ENCODE assay signal across 8 cellular contexts in genomic region chr6:63635563-63636515, GRCh38. TPM values are rescaled to one million over a fixed set of nuclear protein-coding genes. Genes with fewer than 3 reads are reported as not detected.
DNase-seq lines count a peak whose midpoint lies in the region; ATAC-seq and TF ChIP-seq lines count a peak whose summit lies in the region.

TSS of gene PHF3 (plus strand) at chr6:63635802. CDS start at chr6:63646552, 10,750 bp downstream.

- H3K4me1 ChIP-seq in naive thymus-derived CD4-positive, alpha-beta T cell (ENCODE audit: control insufficient read depth in 2 of 2, insufficient read depth in 2 of 2, low read length in 2 of 2): peaks cover 27 to 33% of the 10 kb centered on the region in 2 donors

- TF ChIP-seq CTCF in LNCaP clone FGC (IDR thresholded peaks at IDR 0.05; ENCODE audit: control insufficient read depth, extremely low read depth, insufficient read depth): peak; percentile 21; the same call in 1 of the 2 replicates

- DNase-seq in EL (peak; percentile 90), GOT3 (lab: John Stamatoyannopoulos, UW) (peak; percentile 67), LNCaP clone FGC (ENCODE audit: low read depth) (peak; percentile 62), RPMI8226 (peak; percentile 95), fibroblast of gingiva (ENCODE audit: low read depth) (peak; percentile 89)
- peak; percentile 72 to 89 for DNase-seq in activated T-helper 1 cell treated with anti-CD3 and anti-CD28 coated beads, Interleukin-2, amount 50 U/mL, for 16 hours (ENCODE audit: low read depth in 1 of 2, low spot score in 1 of 2)
- DNase-seq in naive thymus-derived CD4-positive, alpha-beta T cell: peak; percentile 87 to 95 (median 92)
- peak; percentile 89 for DNase-seq in stimulated activated naive B cell treated with anti-CD40 and anti-IgM and Interleukin-4, amounts not matched to agents 10 μg/mL and 1 μg/mL and 100 μg/mL, for 72 hours

- peak within 1 kb of the TSS; percentile 95 to 100 (median 100) for H3K4me3 Mint-ChIP-seq in naive thymus-derived CD4-positive, alpha-beta T cell
- peak within 1 kb of the TSS; percentile 98 for H3K4me3 Mint-ChIP-seq in stimulated activated naive B cell treated with anti-CD40 and anti-IgM and Interleukin-4, amounts not matched to agents 10 μg/mL and 1 μg/mL and 100 μg/mL, for 72 hours

- peak within 1 kb of the TSS; percentile 93 for H3K4me3 ChIP-seq in LNCaP clone FGC (ENCODE audit: low read depth, low read length)
- peak within 1 kb of the TSS; percentile 75 for H3K4me3 ChIP-seq in naive thymus-derived CD4-positive, alpha-beta T cell (ENCODE audit: low read length)

- peaks cover 0 to 5% (median 0%) of the 10 kb centered on the region in 5 donors for H3K36me3 Mint-ChIP-seq in naive thymus-derived CD4-positive, alpha-beta T cell
- H3K36me3 Mint-ChIP-seq in stimulated activated naive B cell treated with anti-CD40 and anti-IgM and Interleukin-4, amounts not matched to agents 10 μg/mL and 1 μg/mL and 100 μg/mL, for 72 hours: peaks cover 2 to 4% of the 10 kb centered on the region in 2 donors

- peak within 1 kb of the TSS; percentile 98 for H3K27ac ChIP-seq in naive thymus-derived CD4-positive, alpha-beta T cell (ENCODE audit: low read depth, low read length)

- peaks cover 0 to 10% (median 0%) of the 10 kb centered on the region in 3 experiments for H3K36me3 ChIP-seq in naive thymus-derived CD4-positive, alpha-beta T cell (ENCODE audit: control insufficient read depth in 2 of 3, insufficient read depth in 3 of 3, low read length in 3 of 3)

- intact Hi-C loops in naive thymus-derived CD4-positive, alpha-beta T cell (cut with micrococcal nuclease): loop anchor here (1.0 to 5.0 kb wide), 11 partner anchors 8 to 283 kb away; partner anchors contain the start of genes LOC128125822 (in 2 of the 2) and PTP4A1 (in 2 of the 2)

- peaks cover 0 to 3% (median 0%) of the 10 kb centered on the region in 11 donors for H3K9me3 Mint-ChIP-seq in naive thymus-derived CD4-positive, alpha-beta T cell
- no peaks in the 10 kb centered on the region for H3K9me3 Mint-ChIP-seq in stimulated activated naive B cell treated with anti-CD40 and anti-IgM and Interleukin-4, amounts not matched to agents 10 μg/mL and 1 μg/mL and 100 μg/mL, for 72 hours

- CTCF ChIA-PET in naive thymus-derived CD4-positive, alpha-beta T cell (lab: Charles Lee): interaction anchor here (1.4 to 2.7 kb wide), 3 partner anchors 37 to 129 kb away, joined by 3 to 15 read pairs (median 8); no protein-coding TSS in a partner anchor

- peaks cover 34 to 66% (median 54%) of the 10 kb centered on the region in 7 donors for H3K4me1 Mint-ChIP-seq in naive thymus-derived CD4-positive, alpha-beta T cell
- peaks cover 15 to 40% of the 10 kb centered on the region in 2 donors for H3K4me1 Mint-ChIP-seq in stimulated activated naive B cell treated with anti-CD40 and anti-IgM and Interleukin-4, amounts not matched to agents 10 μg/mL and 1 μg/mL and 100 μg/mL, for 72 hours

- H3K27me3 ChIP-seq in naive thymus-derived CD4-positive, alpha-beta T cell (ENCODE audit: control insufficient read depth in 2 of 2, insufficient read depth in 2 of 2, low read length in 2 of 2): no peaks in the 10 kb centered on the region

- H3K27me3 Mint-ChIP-seq in naive thymus-derived CD4-positive, alpha-beta T cell: peaks cover 0 to 5% (median 0%) of the 10 kb centered on the region in 5 donors
- no peaks in the 10 kb centered on the region for H3K27me3 Mint-ChIP-seq in stimulated activated naive B cell treated with anti-CD40 and anti-IgM and Interleukin-4, amounts not matched to agents 10 μg/mL and 1 μg/mL and 100 μg/mL, for 72 hours

- ATAC-seq in naive thymus-derived CD4-positive, alpha-beta T cell: peak; percentile 94
- peak; percentile 91 to 93 for ATAC-seq in stimulated activated naive B cell treated with anti-CD40 and anti-IgM and Interleukin-4, amounts not matched to agents 10 μg/mL and 1 μg/mL and 100 μg/mL, for 72 hours (replicated peaks)

- H3K27ac Mint-ChIP-seq in naive thymus-derived CD4-positive, alpha-beta T cell: peak within 1 kb of the TSS; percentile 95 to 100 (median 98)
- H3K27ac Mint-ChIP-seq in stimulated activated naive B cell treated with anti-CD40 and anti-IgM and Interleukin-4, amounts not matched to agents 10 μg/mL and 1 μg/mL and 100 μg/mL, for 72 hours: peak within 1 kb of the TSS; percentile 99

- H3K9me3 ChIP-seq in naive thymus-derived CD4-positive, alpha-beta T cell (ENCODE audit: control insufficient read depth in 2 of 3, low read length in 3 of 3): no peaks in the 10 kb centered on the region

- POLR2A ChIA-PET in naive thymus-derived CD4-positive, alpha-beta T cell (lab: Charles Lee): interaction anchor here (0.7 to 4.0 kb wide), 19 partner anchors 8 to 96 kb away, joined by 3 to 35 read pairs (median 4); no protein-coding TSS in a partner anchor

RNA-seq across cellular contexts. Expression of gene PHF3, which starts in this region (rescaled TPM):
- 100 to 1,000 TPM in 3 of 5 experiments, 10 to 100 TPM in 2; 56.8 to 141 (median 108) TPM for total RNA-seq in naive thymus-derived CD4-positive, alpha-beta T cell
- 10 to 100 TPM; 40.0 to 54.1 TPM for polyA plus RNA-seq in naive thymus-derived CD4-positive, alpha-beta T cell

Comparison
In these comparisons a context has a peak if more than half of its experiments do, and no peak if none do; other contexts are left out.
1. Peak in every context shown above with its lines: DNase-seq, ATAC-seq, H3K4me3 ChIP-seq and H3K27ac ChIP-seq.